Comparison of ENCODE assay signal across 9 cellular contexts in the genomic region with DNA sequence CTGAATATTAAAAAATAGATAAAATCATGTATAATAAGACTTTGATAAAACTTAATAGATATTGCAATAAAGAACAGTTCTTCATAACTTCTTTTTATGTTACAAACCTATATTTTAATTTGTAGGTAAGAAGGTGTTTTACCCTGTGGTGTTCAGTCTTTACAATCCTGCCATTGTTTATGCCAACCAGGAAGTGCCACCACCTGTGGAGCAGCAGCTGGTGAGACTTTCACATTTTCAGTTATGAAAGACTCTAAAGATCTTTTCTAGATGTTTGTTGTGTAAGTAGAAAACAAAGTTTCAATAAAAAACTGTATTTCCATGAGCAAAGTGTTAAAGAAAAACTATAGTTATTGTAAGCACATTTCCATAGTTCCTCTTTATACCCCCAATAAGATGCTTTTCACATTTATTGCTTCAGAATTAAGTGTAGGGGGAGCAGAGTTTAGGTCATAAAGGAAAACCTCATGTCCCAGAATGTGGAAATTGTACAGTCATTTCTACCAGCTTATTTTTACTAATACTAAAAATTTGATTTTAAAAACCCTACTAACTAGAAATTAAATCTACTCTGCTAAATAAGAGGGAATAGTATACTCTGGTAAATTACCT. TPM values are rescaled to one million over a fixed set of nuclear protein-coding genes. Genes with fewer than 3 reads are reported as not detected.
DNase-seq lines count a peak whose midpoint lies in the region; ATAC-seq and TF ChIP-seq lines count a peak whose summit lies in the region.
"Had no signal": no experiment of that assay in that cellular context is flagged by ENCODE, and none has a peak within 500 bp of the region (broad histone marks: within the 10 kb centered on the region; RNA-seq: fewer than 3 reads in every experiment).

No MANE protein-coding gene starts in this region.

- POLR2A ChIA-PET in PC-9 (lab: Charles Lee; ENCODE audit: unreplicated experiment), result no interaction called here

- H3K9me3 ChIP-seq in DND-41 (ENCODE audit: insufficient read depth, low read length, severe bottlenecking) (no peaks in the 10 kb centered on the region), PC-9 (ENCODE audit: insufficient read depth, low read depth) (no peaks in the 10 kb centered on the region)
- H3K9me3 ChIP-seq: MG63 had no signal

- H3K27ac ChIP-seq in DND-41 (ENCODE audit: low read length), result peak overlapping the region; percentile 48; the same call in 1 of the 2 replicates
- no peak overlapping the region; the same call in 1 of the 2 replicates for H3K27ac ChIP-seq in PC-9

- TF ChIP-seq CTCF in DND-41 (IDR thresholded peaks at IDR 0.05; ENCODE audit: borderline replicate concordance, extremely low read depth, low read length, poor library complexity, severe bottlenecking), result no peak
- TF ChIP-seq CTCF in PC-9 (conservative IDR thresholded peaks at IDR 0.05), result no peak

- CTCF ChIA-PET in PC-9 (lab: Charles Lee), result no interaction called here

- H3K27me3 ChIP-seq in DND-41 (ENCODE audit: insufficient read depth, low read length, poor library complexity) (no peaks in the 10 kb centered on the region), PC-9 (ENCODE audit: insufficient read depth, low read depth) (no peaks in the 10 kb centered on the region)
- H3K27me3 ChIP-seq: MG63 had no signal

- peaks cover 3% of the 10 kb centered on the region; the same call in 1 of the 2 replicates for H3F3A ChIP-seq in PC-9 (ENCODE audit: insufficient read depth, low read depth)

- H4K20me1 ChIP-seq in DND-41 (ENCODE audit: insufficient read depth, low read length) (0 out of 2 replicates have a peak, but pooled peaks cover 3% of the 10 kb centered on the region), PC-9 (ENCODE audit: insufficient read depth) (no peaks in the 10 kb centered on the region)

- H3K4me3 ChIP-seq in DND-41 (ENCODE audit: low read depth in 1 of 2, low read length in 2 of 2) (no peak overlapping the region), PC-9 (no peak overlapping the region)
- H3K4me3 ChIP-seq: MG63 had no signal

- H3K79me2 ChIP-seq in DND-41 (ENCODE audit: insufficient read depth, low read length) (peaks cover 15% of the 10 kb centered on the region), PC-9 (ENCODE audit: low read depth) (no peaks in the 10 kb centered on the region)

- H3K9me2 ChIP-seq in PC-9 (ENCODE audit: insufficient read depth), result no peaks in the 10 kb centered on the region

- BruUV-seq in PC-9 (replicated peaks; lab: Mats Ljungman, UMichigan), result no TSS peak

- ATAC-seq in DND-41 (ENCODE audit: insufficient read depth, low read depth) (peak; percentile 62; the same call in 2 of the 3 replicates), GM19023 (IDR thresholded peaks at IDR 0.05; ENCODE audit: unreplicated experiment) (peak; percentile 78), HG02981 (IDR thresholded peaks at IDR 0.05; ENCODE audit: unreplicated experiment) (peak; percentile 74)

- H2AFZ ChIP-seq in DND-41 (ENCODE audit: low read depth, low read length) (no peak overlapping the region), PC-9 (no peak overlapping the region)

- DNase-seq in DND-41 (no peak), PC-9 (peak in 1 of 2 experiments; percentile 56), HUDEP-2 (lab: John Stamatoyannopoulos, UW; ENCODE audit: unreplicated experiment in 76 of 76) (no peak), NCI-H2081 treated with DMSO at 0.1 percent for 48 hours (lab: John Stamatoyannopoulos, UW) (no peak), putamen (ENCODE audit: low spot score) (no peak)
- no peak for DNase-seq in activated CD4-positive, CD25-positive, alpha-beta regulatory T cell treated with anti-CD3 and anti-CD28 coated beads, Interleukin-2, amount 50 U/mL, for 72 hours
- DNase-seq: MG63 had no signal

- no peak overlapping the region for H3K9ac ChIP-seq in DND-41 (ENCODE audit: low read depth, low read length)

- peaks cover 43% of the 10 kb centered on the region for H3K36me3 ChIP-seq in DND-41 (ENCODE audit: insufficient read depth, low read length)
- H3K36me3 ChIP-seq in PC-9 (ENCODE audit: low read depth), result no peaks in the 10 kb centered on the region

- intact Hi-C loops in PC-9 (cut with micrococcal nuclease; ENCODE audit: unreplicated experiment), result no loop called here

- H3K4me2 ChIP-seq in DND-41 (ENCODE audit: insufficient read depth, low read length) (no peak overlapping the region), PC-9 (peak overlapping the region; percentile 5; the same call in 1 of the 2 replicates)

- H3K4me1 ChIP-seq in DND-41 (ENCODE audit: insufficient read depth, low read length) (peaks cover 12% of the 10 kb centered on the region), PC-9 (replicated peaks; ENCODE audit: insufficient read depth) (peaks cover 16% of the 10 kb centered on the region)

RNA-seq across cellular contexts. Expression of a gene that starts 28.7 kb away (rescaled TPM):
- 7.2 and 8.5 TPM in 2 replicates for total RNA-seq in PC-9 (2021)
